20 cellular contexts compared by ENCODE assay signal in the genomic region with DNA sequence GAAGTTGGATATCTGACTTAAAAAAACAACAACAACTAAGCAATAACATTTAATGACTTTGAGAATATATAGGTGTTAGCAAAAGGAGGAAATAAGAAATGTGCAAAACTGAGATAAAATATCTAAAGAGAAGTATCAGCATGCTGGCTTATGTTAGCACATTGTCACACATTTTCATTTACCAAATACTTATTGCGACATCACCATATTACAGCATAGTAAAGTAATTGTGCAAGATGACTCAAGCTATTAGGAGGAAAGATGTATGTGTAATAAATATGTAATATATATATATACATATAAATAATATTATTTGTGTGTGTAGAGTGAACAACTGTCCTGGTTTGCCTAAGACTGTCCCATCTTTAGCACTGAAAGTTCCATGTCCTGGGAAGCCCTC. TPM values are rescaled to one million over a fixed set of nuclear protein-coding genes. Genes with fewer than 3 reads are reported as not detected.
DNase-seq lines count a peak whose midpoint lies in the region; ATAC-seq and TF ChIP-seq lines count a peak whose summit lies in the region.
"Had no signal": no experiment of that assay in that cellular context is flagged by ENCODE, and none has a peak within 500 bp of the region (broad histone marks: within the 10 kb centered on the region; RNA-seq: fewer than 3 reads in every experiment).

No MANE protein-coding gene starts in this region.

- H3K36me3 Mint-ChIP-seq in MCF 10A (ENCODE audit: insufficient read depth, unreplicated experiment) (peaks cover 15% of the 10 kb centered on the region), endodermal cell (ENCODE audit: low read depth) (no peaks in the 10 kb centered on the region)
- H3K36me3 Mint-ChIP-seq: stimulated activated effector memory CD8-positive, alpha-beta T cell treated with anti-CD3 and anti-CD28 coated beads, Interleukin-12 subunit alpha, Interleukin-12 subunit beta, amount 100 ng/mL, for 72 hours had no signal

- DNase-seq in MCF 10A (ENCODE audit: unreplicated experiment), result peak; percentile 79
- no peak for DNase-seq in breast epithelium (ENCODE audit: low spot score in 2 of 2)
- peak; percentile 50 for DNase-seq in SKM-1 (lab: John Stamatoyannopoulos, UW; ENCODE audit: unreplicated experiment)
- no peak for DNase-seq in smooth muscle cell (lab: John Stamatoyannopoulos, UW; ENCODE audit: unreplicated experiment)
- no peak for DNase-seq in endodermal cell
- DNase-seq in HuH-7 (ENCODE audit: low spot score), result no peak
- DNase-seq: 8988T, aorta, GOT3, NCI-H146, NCI-H510A, Peyer's patch, sigmoid colon, upper lobe of right lung had no signal

- H3K9me3 Mint-ChIP-seq in MCF 10A (ENCODE audit: unreplicated experiment) (no peaks in the 10 kb centered on the region), endodermal cell (peaks cover 4% of the 10 kb centered on the region)
- H3K9me3 Mint-ChIP-seq: stimulated activated effector memory CD8-positive, alpha-beta T cell treated with anti-CD3 and anti-CD28 coated beads, Interleukin-12 subunit alpha, Interleukin-12 subunit beta, amount 100 ng/mL, for 72 hours had no signal

- no peak for TF ChIP-seq POLR2A in breast epithelium (IDR thresholded peaks at IDR 0.05)

- 86% methylated on average over 1 of the region's 1 CpG for WGBS in smooth muscle cell (ENCODE audit: low lambda C conversion rate)
- no CpG with 5 or more reads among the region's 1 CpG for WGBS in endodermal cell (ENCODE audit: insufficient coverage in 1 of 2, insufficient read length in 1 of 2), 2 experiments

- peak; percentile 39 for ATAC-seq in esophagus mucosa
- ATAC-seq in HG03159 (IDR thresholded peaks at IDR 0.05; ENCODE audit: unreplicated experiment), result no peak
- ATAC-seq: stimulated activated effector memory CD8-positive, alpha-beta T cell treated with anti-CD3 and anti-CD28 coated beads, Interleukin-12 subunit alpha, Interleukin-12 subunit beta, amount 100 ng/mL, for 72 hours; upper lobe of right lung had no signal

- peaks cover 4% of the 10 kb centered on the region for H3F3A ChIP-seq in smooth muscle cell (ENCODE audit: low read depth)

- H3K4me1 ChIP-seq in breast epithelium, result no peaks in the 10 kb centered on the region
- no peaks in the 10 kb centered on the region for H3K4me1 ChIP-seq in smooth muscle cell (ENCODE audit: low read depth)
- no peaks in the 10 kb centered on the region for H3K4me1 ChIP-seq in endodermal cell (ENCODE audit: control insufficient read depth, insufficient read depth, low read length)
- H3K4me1 ChIP-seq: Peyer's patch, sigmoid colon had no signal

- H3K9ac ChIP-seq in smooth muscle cell (ENCODE audit: low read depth) (no peak overlapping the region), endodermal cell (ENCODE audit: extremely low read depth, low read length, poor library complexity, severe bottlenecking) (no peak overlapping the region)
- H3K9ac ChIP-seq: KMS-11 had no signal

- H3K27ac ChIP-seq in breast epithelium (no peak overlapping the region), smooth muscle cell (ENCODE audit: low read depth) (no peak overlapping the region), endodermal cell (ENCODE audit: low read depth, low read length) (no peak overlapping the region)
- H3K27ac ChIP-seq: coronary artery, KMS-11, Peyer's patch, sigmoid colon, upper lobe of right lung had no signal

- H3K4me3 Mint-ChIP-seq in MCF 10A (ENCODE audit: unreplicated experiment) (no peak overlapping the region), endodermal cell (no peak overlapping the region)
- H3K4me3 Mint-ChIP-seq: stimulated activated effector memory CD8-positive, alpha-beta T cell treated with anti-CD3 and anti-CD28 coated beads, Interleukin-12 subunit alpha, Interleukin-12 subunit beta, amount 100 ng/mL, for 72 hours had no signal

- intact Hi-C loops in MCF 10A (cut with micrococcal nuclease) (loop anchor here (5.0 kb wide), 1 partner anchor 289 kb away; no protein-coding TSS in a partner anchor), breast epithelium (cut with DNase I; ENCODE audit: low total_unique reads) (no loop called here)

- H3K4me2 ChIP-seq in smooth muscle cell, result peak overlapping the region; percentile 39
- H3K4me2 ChIP-seq: KMS-11 had no signal

- no peak overlapping the region for H2AFZ ChIP-seq in smooth muscle cell (ENCODE audit: low read depth)

- POLR2A ChIA-PET in MCF 10A (lab: Yijun Ruan, JAX), result interaction anchor here (1.0 to 1.8 kb wide), 5 partner anchors 12 to 271 kb away, joined by 3 to 6 read pairs (median 4); no protein-coding TSS in a partner anchor

- H3K79me2 ChIP-seq in smooth muscle cell (ENCODE audit: low read depth), result no peaks in the 10 kb centered on the region

- H3K27me3 ChIP-seq in breast epithelium (no peaks in the 10 kb centered on the region), smooth muscle cell (ENCODE audit: low read depth) (no peaks in the 10 kb centered on the region), endodermal cell (ENCODE audit: control insufficient read depth, insufficient read depth, low read length, poor library complexity, severe bottlenecking) (no peaks in the 10 kb centered on the region)
- H3K27me3 ChIP-seq: Peyer's patch, sigmoid colon, upper lobe of right lung had no signal

- CTCF ChIA-PET in MCF 10A (lab: Yijun Ruan, JAX), result interaction anchor here (0.8 to 7.1 kb wide), 7 partner anchors 10 to 241 kb away, joined by 3 to 88 read pairs (median 4); partner anchors contain the start of gene PTX3

- no TSS peak for BruUV-seq in MCF 10A (replicated peaks; lab: Mats Ljungman, UMichigan)

- H3K4me1 Mint-ChIP-seq in MCF 10A (ENCODE audit: insufficient read depth, unreplicated experiment), result peaks cover 17% of the 10 kb centered on the region
- H3K4me1 Mint-ChIP-seq in endodermal cell, result no peaks in the 10 kb centered on the region
- H3K4me1 Mint-ChIP-seq: stimulated activated effector memory CD8-positive, alpha-beta T cell treated with anti-CD3 and anti-CD28 coated beads, Interleukin-12 subunit alpha, Interleukin-12 subunit beta, amount 100 ng/mL, for 72 hours had no signal

- TF ChIP-seq CTCF in MCF 10A (IDR thresholded peaks at IDR 0.05; ENCODE audit: unreplicated experiment) (no peak), breast epithelium (IDR thresholded peaks at IDR 0.05) (no peak), smooth muscle cell (IDR thresholded peaks at IDR 0.05; ENCODE audit: borderline replicate concordance, insufficient read depth, poor library complexity, severe bottlenecking) (no peak), endodermal cell (conservative IDR thresholded peaks at IDR 0.05) (no peak)

- H3K4me3 ChIP-seq in breast epithelium, result no peak overlapping the region
- no peak overlapping the region for H3K4me3 ChIP-seq in smooth muscle cell
- H3K4me3 ChIP-seq in endodermal cell (ENCODE audit: low read length), result no peak overlapping the region
- H3K4me3 ChIP-seq: coronary artery, Peyer's patch, sigmoid colon, upper lobe of right lung had no signal

- no peaks in the 10 kb centered on the region for H3K27me3 Mint-ChIP-seq in MCF 10A (ENCODE audit: insufficient read depth, unreplicated experiment)
- H3K27me3 Mint-ChIP-seq in endodermal cell (ENCODE audit: insufficient read depth), result no peaks in the 10 kb centered on the region

- H3K9me3 ChIP-seq in breast epithelium (no peaks in the 10 kb centered on the region), smooth muscle cell (replicated peaks; ENCODE audit: low read depth) (no peaks in the 10 kb centered on the region), endodermal cell (ENCODE audit: control insufficient read depth, low read length) (no peaks in the 10 kb centered on the region)
- H3K9me3 ChIP-seq: Peyer's patch, sigmoid colon, upper lobe of right lung had no signal

- H3K36me3 ChIP-seq in breast epithelium (no peaks in the 10 kb centered on the region), smooth muscle cell (ENCODE audit: low read depth) (no peaks in the 10 kb centered on the region), endodermal cell (ENCODE audit: control insufficient read depth, insufficient read depth, low read length) (no peaks in the 10 kb centered on the region)
- H3K36me3 ChIP-seq: Peyer's patch, sigmoid colon, upper lobe of right lung had no signal

- H4K20me1 ChIP-seq in smooth muscle cell (ENCODE audit: low read depth), result no peaks in the 10 kb centered on the region

- H3K27ac Mint-ChIP-seq in MCF 10A (ENCODE audit: low read depth, unreplicated experiment) (no peak overlapping the region), endodermal cell (no peak overlapping the region)
- H3K27ac Mint-ChIP-seq: stimulated activated effector memory CD8-positive, alpha-beta T cell treated with anti-CD3 and anti-CD28 coated beads, Interleukin-12 subunit alpha, Interleukin-12 subunit beta, amount 100 ng/mL, for 72 hours had no signal

RNA-seq across cellular contexts. Expression of gene PTX3, which starts 9.2 kb away (rescaled TPM):
- total RNA-seq in MCF 10A (2022), result 159 and 217 TPM in 2 replicates
- 10 to 100 TPM; 10.1 to 94.1 (median 36.9) TPM for total RNA-seq in breast epithelium
- 0.16 TPM for total RNA-seq in esophagus mucosa
- total RNA-seq in smooth muscle cell, result 12.4 and 15.1 TPM in 2 replicates
- polyA plus RNA-seq in smooth muscle cell, result 11.6 and 18.4 TPM in 2 replicates
- under 1 TPM; 0.13 to 0.51 TPM for total RNA-seq in endodermal cell
- polyA plus RNA-seq in endodermal cell (2013, experiment 1 of 2), result 41.3 TPM
- 33.1 TPM for polyA plus RNA-seq in endodermal cell (2013, experiment 2 of 2)
- total RNA-seq: T-helper 2 cell treated with Interferon-gamma antibody and Interleukin-4, amounts not matched to agents 100 ng/mL and 5 ng/mL, for 36 hours had no signal

RNA-seq across cellular contexts. Expression of gene VEPH1, which starts 57.3 kb away (rescaled TPM):
- total RNA-seq in MCF 10A (2022), result 2.4 TPM in 2 replicates
- total RNA-seq in breast epithelium, result 10 to 100 TPM in 1 of 3 donors, 1 to 10 TPM in 1, under 1 TPM in 1; under 0.01 to 20.9 (median 8.8) TPM
- total RNA-seq in esophagus mucosa, result 0.40 TPM
- total RNA-seq in smooth muscle cell, result 0.58 and 5.0 TPM in 2 replicates
- polyA plus RNA-seq in smooth muscle cell, result 0.92 and 3.0 TPM in 2 replicates
- total RNA-seq in endodermal cell, result 10 to 100 TPM; 11.8 to 17.1 TPM
- 13.3 TPM for polyA plus RNA-seq in endodermal cell (2013, experiment 1 of 2)
- 12.0 TPM for polyA plus RNA-seq in endodermal cell (2013, experiment 2 of 2)
- total RNA-seq: T-helper 2 cell treated with Interferon-gamma antibody and Interleukin-4, amounts not matched to agents 100 ng/mL and 5 ng/mL, for 36 hours had no signal

Comparison
In these comparisons a context has a peak if more than half of its experiments do, and no peak if none do; other contexts are left out.
1. DNase-seq: peak in MCF 10A (single experiment) and SKM-1 (single experiment); none in breast epithelium (0 of 2), smooth muscle cell (single experiment), endodermal cell (single experiment) and HuH-7 (single experiment).